In genomic region chr17:1697681-1698080, GRCh38 we compare ENCODE assay signal across 1 cellular context.
TF ChIP-seq lines count a peak whose summit lies in the region.

No MANE protein-coding gene starts in this region.

TF ChIP-seq in K562, 482 proteins besides CTCF, POLR2A, EP300 and RAD21:
- TF ChIP-seq TBP (optimal IDR thresholded peaks at IDR 0.05; ENCODE audit: low read depth, low read length), result no peak
- TF ChIP-seq TCF7 (IDR thresholded peaks at IDR 0.05; ENCODE audit: borderline replicate concordance), result no peak
- no peak for TF ChIP-seq ZNF124 (CRISPR knock-in tag; IDR thresholded peaks at IDR 0.05)
- TF ChIP-seq, protein P1, sequence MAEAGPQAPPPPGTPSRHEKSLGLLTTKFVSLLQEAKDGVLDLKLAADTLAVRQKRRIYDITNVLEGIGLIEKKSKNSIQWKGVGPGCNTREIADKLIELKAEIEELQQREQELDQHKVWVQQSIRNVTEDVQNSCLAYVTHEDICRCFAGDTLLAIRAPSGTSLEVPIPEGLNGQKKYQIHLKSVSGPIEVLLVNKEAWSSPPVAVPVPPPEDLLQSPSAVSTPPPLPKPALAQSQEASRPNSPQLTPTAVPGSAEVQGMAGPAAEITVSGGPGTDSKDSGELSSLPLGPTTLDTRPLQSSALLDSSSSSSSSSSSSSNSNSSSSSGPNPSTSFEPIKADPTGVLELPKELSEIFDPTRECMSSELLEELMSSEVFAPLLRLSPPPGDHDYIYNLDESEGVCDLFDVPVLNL (CRISPR knock-in tag; IDR thresholded peaks at IDR 0.05; ENCODE audit: low read depth), result no peak
- no peak for TF ChIP-seq TCFL5 (CRISPR knock-in tag; conservative IDR thresholded peaks at IDR 0.05)
- no peak for TF ChIP-seq ZNF449 (CRISPR knock-in tag; IDR thresholded peaks at IDR 0.05)
- no peak for TF ChIP-seq NFRKB (IDR thresholded peaks at IDR 0.05; ENCODE audit: low read depth)
- no peak for TF ChIP-seq ZNF212 (CRISPR knock-in tag; IDR thresholded peaks at IDR 0.05)
- no peak for TF ChIP-seq MYNN (IDR thresholded peaks at IDR 0.05)
- TF ChIP-seq MYNN (CRISPR knock-in tag; IDR thresholded peaks at IDR 0.05), result no peak
- no peak for TF ChIP-seq FOXP1 (CRISPR knock-in tag; IDR thresholded peaks at IDR 0.05)
- TF ChIP-seq MAX (CRISPR knock-in tag; IDR thresholded peaks at IDR 0.05), result no peak
- TF ChIP-seq ZNF764 (CRISPR knock-in tag; IDR thresholded peaks at IDR 0.05; ENCODE audit: low read depth), result no peak
